15 cellular contexts compared by ENCODE assay signal in the genomic region with DNA sequence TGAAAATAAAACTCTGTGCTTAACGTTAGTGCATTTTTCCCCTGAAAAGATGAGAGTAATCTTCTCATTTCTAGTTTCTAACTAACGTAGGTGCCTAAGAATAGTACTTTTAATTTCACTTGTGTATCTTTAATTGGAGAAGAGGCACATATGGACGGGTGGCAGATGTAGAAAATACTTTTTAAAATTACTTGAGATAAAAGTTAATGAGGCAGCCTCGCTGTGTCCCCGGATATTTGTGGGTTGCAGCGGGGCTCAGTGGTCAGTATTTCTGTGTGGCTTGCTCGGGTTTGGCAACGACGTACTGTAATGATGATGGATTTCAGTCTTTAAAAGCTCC. TPM values are rescaled to one million over a fixed set of nuclear protein-coding genes. Genes with fewer than 3 reads are reported as not detected.
DNase-seq lines count a peak whose midpoint lies in the region; ATAC-seq and TF ChIP-seq lines count a peak whose summit lies in the region.
"Had no signal": no experiment of that assay in that cellular context is flagged by ENCODE, and none has a peak within 500 bp of the region (broad histone marks: within the 10 kb centered on the region; RNA-seq: fewer than 3 reads in every experiment).

No MANE protein-coding gene starts in this region.

- H3K27me3 Mint-ChIP-seq in neural progenitor cell (ENCODE audit: insufficient read depth, low read depth): peaks cover 65% of the 10 kb centered on the region

- WGBS in heart left ventricle, 4 donors: 25 to 35% (median 31%) methylated on average over 9 of the region's 9 CpGs

- intact Hi-C loops in heart left ventricle (cut with DNase I): loop anchor here in 4 of 10 donors (5.0 to 10.0 kb wide), 5 partner anchors 91 to 386 kb away; no protein-coding TSS in a partner anchor
- intact Hi-C loops in cardiac septum (cut with DNase I): no loop called here
- intact Hi-C loops in uterus (cut with DNase I; ENCODE audit: low total_unique reads): no loop called here

- H3K4me1 ChIP-seq in heart left ventricle: peaks cover 0 to 29% (median 9%) of the 10 kb centered on the region in 12 donors
- H3K4me1 ChIP-seq in neural progenitor cell: no peaks in the 10 kb centered on the region
- no peaks in the 10 kb centered on the region for H3K4me1 ChIP-seq in uterus

- H3K4me2 ChIP-seq in neural progenitor cell: peak overlapping the region; percentile 51

- H3K4me3 ChIP-seq in heart left ventricle (peak overlapping the region; percentile 27 to 97 (median 84)), epithelial cell of proximal tubule (ENCODE audit: low read depth, low read length) (peak overlapping the region; percentile 45), neural progenitor cell (no peak overlapping the region), uterus (peak overlapping the region; percentile 2 to 96)

- ATAC-seq in heart left ventricle (no peak), GM18907 (IDR thresholded peaks at IDR 0.05; ENCODE audit: unreplicated experiment) (no peak)
- ATAC-seq: T-helper 17 cell had no signal

- H2AFZ ChIP-seq in neural progenitor cell (replicated peaks): no peak overlapping the region

- no peaks in the 10 kb centered on the region for H3K9me3 ChIP-seq in heart left ventricle
- H3K9me3 ChIP-seq in neural progenitor cell (ENCODE audit: low read depth): no peaks in the 10 kb centered on the region
- H3K9me3 ChIP-seq in uterus: no peaks in the 10 kb centered on the region

- no peak overlapping the region for H3K27ac Mint-ChIP-seq in neural progenitor cell
- H3K27ac Mint-ChIP-seq: activated T-helper 1 cell treated with anti-CD3 and anti-CD28 coated beads, Interleukin-12 subunit alpha, Interleukin-12 subunit beta, Interleukin-2, Interleukin-4 antibody, amounts not matched to agents 30 ng/mL and 10 ng/mL and 1 ng/mL, durations not matched to agents 14 hours and 24 hours and 36 hours; IgD-negative memory B cell; T-helper 17 cell had no signal

- H3K27ac ChIP-seq in heart left ventricle (peak overlapping the region; percentile 77 to 100 (median 97)), neural progenitor cell (no peak overlapping the region), uterus (peak overlapping the region; percentile 99 to 100)

- no peak overlapping the region for H3K9ac ChIP-seq in neural progenitor cell

- peaks cover 68% of the 10 kb centered on the region for H4K20me1 ChIP-seq in neural progenitor cell (ENCODE audit: low read depth)

- no peak for DNase-seq in heart left ventricle
- no peak for DNase-seq in cardiac septum (ENCODE audit: low spot score)
- DNase-seq in epithelial cell of proximal tubule (ENCODE audit: low read depth): no peak
- no peak for DNase-seq in neural progenitor cell (ENCODE audit: low spot score)
- DNase-seq in uterus: no peak
- DNase-seq in pons (ENCODE audit: low spot score): no peak
- DNase-seq in H4 (ENCODE audit: low spot score): no peak
- DNase-seq: activated CD4-positive, alpha-beta T cell treated with anti-CD3 and anti-CD28 coated beads for 48 hours; anterior cingulate cortex; NCI-H1417; NCI-H446; T-helper 17 cell had no signal

- peaks cover 12% of the 10 kb centered on the region for H3F3A ChIP-seq in neural progenitor cell (ENCODE audit: low read depth)

- H3K27me3 ChIP-seq in heart left ventricle: peaks cover 0 to 37% (median 0%) of the 10 kb centered on the region in 9 donors
- peaks cover 100% of the 10 kb centered on the region for H3K27me3 ChIP-seq in neural progenitor cell
- no peaks in the 10 kb centered on the region for H3K27me3 ChIP-seq in uterus

- no peaks in the 10 kb centered on the region for H3K36me3 Mint-ChIP-seq in neural progenitor cell
- H3K36me3 Mint-ChIP-seq: IgD-negative memory B cell had no signal

- H3K4me3 Mint-ChIP-seq in neural progenitor cell: no peak overlapping the region
- H3K4me3 Mint-ChIP-seq: activated T-helper 1 cell treated with anti-CD3 and anti-CD28 coated beads, Interleukin-12 subunit alpha, Interleukin-12 subunit beta, Interleukin-2, Interleukin-4 antibody, amounts not matched to agents 30 ng/mL and 10 ng/mL and 1 ng/mL, durations not matched to agents 14 hours and 24 hours and 36 hours; IgD-negative memory B cell; T-helper 17 cell had no signal

- peaks cover 5% of the 10 kb centered on the region for H3K4me1 Mint-ChIP-seq in neural progenitor cell
- H3K4me1 Mint-ChIP-seq: IgD-negative memory B cell, T-helper 17 cell had no signal

- TF ChIP-seq CTCF in heart left ventricle (IDR thresholded peaks at IDR 0.05) (no peak), epithelial cell of proximal tubule (conservative IDR thresholded peaks at IDR 0.05; ENCODE audit: low read depth, low read length) (no peak), neural progenitor cell (IDR thresholded peaks at IDR 0.05) (no peak), uterus (IDR thresholded peaks at IDR 0.05) (no peak)

- H3K9me3 Mint-ChIP-seq in neural progenitor cell: peaks cover 6% of the 10 kb centered on the region
- H3K9me3 Mint-ChIP-seq: activated T-helper 1 cell treated with anti-CD3 and anti-CD28 coated beads, Interleukin-12 subunit alpha, Interleukin-12 subunit beta, Interleukin-2, Interleukin-4 antibody, amounts not matched to agents 30 ng/mL and 10 ng/mL and 1 ng/mL, durations not matched to agents 14 hours and 24 hours and 36 hours had no signal

- no peaks in the 10 kb centered on the region for H3K79me2 ChIP-seq in neural progenitor cell (ENCODE audit: low read depth)

- TF ChIP-seq POLR2A in heart left ventricle (IDR thresholded peaks at IDR 0.05): no peak
- TF ChIP-seq POLR2A in uterus (IDR thresholded peaks at IDR 0.05): no peak

- H3K36me3 ChIP-seq in heart left ventricle (peaks cover 0 to 70% (median 20%) of the 10 kb centered on the region in 9 donors), neural progenitor cell (no peaks in the 10 kb centered on the region), uterus (no peaks in the 10 kb centered on the region)

RNA-seq across cellular contexts. Expression of a gene that starts 6.9 kb away (rescaled TPM):
- total RNA-seq in heart left ventricle (10 to 100 TPM; 44.9 to 97.7 (median 76.3) TPM), cardiac septum (76.2 TPM), epithelial cell of proximal tubule (1.2 and 2.7 TPM in 2 replicates), neural progenitor cell (ENCODE audit: low replicate concordance) (0.26 and 0.28 TPM in 2 replicates), uterus (10 to 100 TPM; 28.2 to 59.6 (median 39.5) TPM)
- polyA plus RNA-seq in heart left ventricle: 10 to 100 TPM; 42.1 to 52.6 TPM
- 6.5 and 7.5 TPM in 2 replicates for total RNA-seq in H4 (2014; rRNA removed; shearing (Covaris generic))
- total RNA-seq: activated T-helper 1 cell treated with anti-CD3 and anti-CD28 coated beads, Interleukin-12 subunit alpha, Interleukin-12 subunit beta, Interleukin-2, Interleukin-4 antibody, amounts not matched to agents 30 ng/mL and 10 ng/mL and 1 ng/mL, durations not matched to agents 14 hours and 24 hours and 36 hours; T-helper 17 cell had no signal
- polyA plus RNA-seq: IgD-negative memory B cell had no signal
